34 cellular contexts compared by ENCODE assay signal in genomic region chr3:5430701-5431100, GRCh38.
"Had no signal": no experiment of that assay in that cellular context is flagged by ENCODE, and none has a peak within 500 bp of the region (broad histone marks: within the 10 kb centered on the region; RNA-seq: fewer than 3 reads in every experiment).

No MANE protein-coding gene starts in this region.

- H3K27ac ChIP-seq: ascending aorta, breast epithelium, cardiac muscle cell, colonic mucosa, epithelial cell of prostate, foreskin keratinocyte, gastrocnemius medialis, heart left ventricle, WERI-Rb-1 had no signal

- H3K4me1 ChIP-seq: ascending aorta, breast epithelium, colonic mucosa, foreskin keratinocyte, gastrocnemius medialis, heart left ventricle had no signal

- H3K9me3 Mint-ChIP-seq: activated B cell treated with CpG ODN at 0.5 μM for 24 hours; activated CD8-positive, alpha-beta T cell treated with anti-CD3 and anti-CD28 coated beads for 36 hours; activated naive CD4-positive, alpha-beta T cell treated with anti-CD3 and anti-CD28 coated beads, Interleukin-2, amount 10 ng/mL, durations not matched to agents 7 days and 5 days; activated naive CD4-positive, alpha-beta T cell treated with anti-CD3 and anti-CD28 coated beads, Interleukin-2, amount 50 U/mL, for 72 hours; activated naive CD8-positive, alpha-beta T cell treated with anti-CD3 and anti-CD28 coated beads, Interleukin-2, amount 10 ng/mL, durations not matched to agents 7 days and 5 days; T-helper 2 cell treated with Interferon-gamma antibody and Interleukin-4, amounts not matched to agents 5 μg/mL and 100 μg/mL, for 36 hours had no signal

- H3K4me3 ChIP-seq: ascending aorta, breast epithelium, cardiac muscle cell, colonic mucosa, gastrocnemius medialis, heart left ventricle had no signal

- H3K27me3 ChIP-seq: ascending aorta, breast epithelium, cardiac muscle cell, colonic mucosa, gastrocnemius medialis had no signal

- H3K9me3 ChIP-seq: ascending aorta, breast epithelium, colonic mucosa, gastrocnemius medialis, heart left ventricle had no signal

- H3K4me3 Mint-ChIP-seq: activated B cell treated with CpG ODN at 0.5 μM for 24 hours; activated CD8-positive, alpha-beta T cell treated with anti-CD3 and anti-CD28 coated beads for 36 hours; activated naive CD4-positive, alpha-beta T cell treated with anti-CD3 and anti-CD28 coated beads, Interleukin-2, amount 10 ng/mL, durations not matched to agents 7 days and 5 days; activated naive CD8-positive, alpha-beta T cell treated with anti-CD3 and anti-CD28 coated beads, Interleukin-2, amount 10 ng/mL, durations not matched to agents 7 days and 5 days; brain; T-helper 17 cell; T-helper 2 cell treated with Interferon-gamma antibody and Interleukin-4, amounts not matched to agents 5 μg/mL and 100 μg/mL, for 36 hours had no signal

- H3K4me1 Mint-ChIP-seq: activated naive CD4-positive, alpha-beta T cell treated with anti-CD3 and anti-CD28 coated beads, Interleukin-2, amount 10 ng/mL, durations not matched to agents 7 days and 5 days had no signal

- FAIRE-seq: endometrium, endothelial cell of umbilical vein had no signal

- ATAC-seq: activated CD4-positive, CD25-positive, alpha-beta regulatory T cell treated with anti-CD3 and anti-CD28 coated beads, Interleukin-2, amount 50 U/mL, for 24 hours; activated CD8-positive, alpha-beta T cell treated with anti-CD3 and anti-CD28 coated beads for 36 hours; activated naive CD4-positive, alpha-beta T cell treated with anti-CD3 and anti-CD28 coated beads, Interleukin-2, amount 50 U/mL, for 72 hours; esophagus mucosa; foreskin keratinocyte; gastrocnemius medialis; heart left ventricle; T-helper 17 cell had no signal

- DNase-seq: activated B cell treated with CpG ODN at 0.5 μM for 24 hours; activated CD4-positive, alpha-beta T cell treated with anti-CD3 and anti-CD28 coated beads for 48 hours; activated CD4-positive, alpha-beta T cell treated with anti-CD3 and anti-CD28 coated beads, Interleukin-2, amount 50 U/mL, for 1 hour; activated CD4-positive, alpha-beta T cell treated with anti-CD3 and anti-CD28 coated beads, Interleukin-2, amount 50 U/mL, for 48 hours; activated CD8-positive, alpha-beta memory T cell treated with anti-CD3 and anti-CD28 coated beads for 24 hours; activated CD8-positive, alpha-beta T cell treated with anti-CD3 and anti-CD28 coated beads for 36 hours; activated gamma-delta T cell; activated naive CD4-positive, alpha-beta T cell; activated naive CD4-positive, alpha-beta T cell treated with anti-CD3 and anti-CD28 coated beads, Interleukin-2, amount 10 ng/mL, durations not matched to agents 7 days and 5 days; activated naive CD8-positive, alpha-beta T cell treated with anti-CD3 and anti-CD28 coated beads, Interleukin-2, amount 10 ng/mL, durations not matched to agents 7 days and 5 days; activated T-cell treated with anti-CD3 and anti-CD28 coated beads, Interleukin-2, amount 50 U/mL, for 48 hours; central memory CD4-positive, alpha-beta T cell; cerebellar nuclear complex; colonic mucosa; effector CD8-positive, alpha-beta T cell; foreskin keratinocyte; gastrocnemius medialis; glutamatergic neuron; heart left ventricle; T-helper 1 cell; T-helper 17 cell; T1000; WERI-Rb-1 had no signal

- H3K36me3 Mint-ChIP-seq: activated naive CD4-positive, alpha-beta T cell treated with anti-CD3 and anti-CD28 coated beads, Interleukin-2, amount 10 ng/mL, durations not matched to agents 7 days and 5 days; activated naive CD4-positive, alpha-beta T cell treated with anti-CD3 and anti-CD28 coated beads, Interleukin-2, amount 50 U/mL, for 72 hours; activated naive CD8-positive, alpha-beta T cell treated with anti-CD3 and anti-CD28 coated beads, Interleukin-2, amount 10 ng/mL, durations not matched to agents 7 days and 5 days; brain had no signal

- H3K27ac Mint-ChIP-seq: activated B cell treated with CpG ODN at 0.5 μM for 24 hours; activated CD8-positive, alpha-beta T cell treated with anti-CD3 and anti-CD28 coated beads for 36 hours; activated naive CD4-positive, alpha-beta T cell treated with anti-CD3 and anti-CD28 coated beads, Interleukin-2, amount 10 ng/mL, durations not matched to agents 7 days and 5 days; activated naive CD4-positive, alpha-beta T cell treated with anti-CD3 and anti-CD28 coated beads, Interleukin-2, amount 50 U/mL, for 72 hours; activated naive CD8-positive, alpha-beta T cell treated with anti-CD3 and anti-CD28 coated beads, Interleukin-2, amount 10 ng/mL, durations not matched to agents 7 days and 5 days; brain; T-helper 17 cell; T-helper 2 cell treated with Interferon-gamma antibody and Interleukin-4, amounts not matched to agents 5 μg/mL and 100 μg/mL, for 36 hours had no signal

- H3K36me3 ChIP-seq: ascending aorta, breast epithelium, cardiac muscle cell, colonic mucosa, gastrocnemius medialis, heart left ventricle, WERI-Rb-1 had no signal
